Comparison of ENCODE assay signal across 30 cellular contexts in genomic region chr16:30720086-30720485, GRCh38. TPM values are rescaled to one million over a fixed set of nuclear protein-coding genes. Genes with fewer than 3 reads are reported as not detected.
A peak's percentile ranks its signal among the peaks of the same experiment; 100 is the strongest.
DNase-seq lines count a peak whose midpoint lies in the region; ATAC-seq, FAIRE-seq and TF ChIP-seq lines count a peak whose summit lies in the region.
"Had no signal": no experiment of that assay in that cellular context is flagged by ENCODE, and none has a peak within 500 bp of the region (broad histone marks: within the 10 kb centered on the region; RNA-seq: fewer than 3 reads in every experiment).

No MANE protein-coding gene starts in this region.

- no peak overlapping the region for H3K4me3 Mint-ChIP-seq in activated T-helper 17 cell treated with anti-CD3 and anti-CD28 coated beads, Interleukin-2, amount 50 U/mL, for 72 hours
- H3K4me3 Mint-ChIP-seq: CD4-positive, alpha-beta memory T cell; IgD-negative memory B cell had no signal

- no peak for FAIRE-seq in kidney (lab: Jason Lieb, UNC)
- FAIRE-seq: A549, GM12878, H1 had no signal

- H3K9ac ChIP-seq in kidney (ENCODE audit: low read length in 2 of 2), result no peak overlapping the region
- H3K9ac ChIP-seq: KMS-11 had no signal

- H3K4me1 ChIP-seq in left ventricle myocardium inferior (peaks cover 5% of the 10 kb centered on the region), heart right ventricle (peaks cover 0 to 26% (median 0%) of the 10 kb centered on the region in 9 donors), kidney (ENCODE audit: control insufficient read depth in 1 of 2, insufficient read depth in 1 of 2, low read depth in 1 of 2, low read length in 2 of 2) (no peaks in the 10 kb centered on the region), mucosa of descending colon (ENCODE audit: low read depth) (peaks cover 10% of the 10 kb centered on the region)
- H3K4me1 ChIP-seq: SJSA1 had no signal

- H3K4me1 Mint-ChIP-seq in activated T-helper 17 cell treated with anti-CD3 and anti-CD28 coated beads, Interleukin-2, amount 50 U/mL, for 72 hours, result peaks cover 18% of the 10 kb centered on the region

- WGBS in heart right ventricle, 2 donors, result 79 to 82% methylated on average over 11 of the region's 11 CpGs

- peak overlapping the region; percentile 25 for H3K27ac Mint-ChIP-seq in activated T-helper 17 cell treated with anti-CD3 and anti-CD28 coated beads, Interleukin-2, amount 50 U/mL, for 72 hours
- H3K27ac Mint-ChIP-seq: IgD-negative memory B cell had no signal

- no peak for ATAC-seq in heart right ventricle
- no peak for ATAC-seq in activated T-helper 17 cell treated with anti-CD3 and anti-CD28 coated beads, Interleukin-2, amount 50 U/mL, for 72 hours (replicated peaks)
- ATAC-seq in GM21786 (IDR thresholded peaks at IDR 0.05; ENCODE audit: unreplicated experiment), result no peak
- no peak for ATAC-seq in mucosa of descending colon
- ATAC-seq: A549, GM12878, HCT116 had no signal

- H3K9me3 Mint-ChIP-seq in activated T-helper 17 cell treated with anti-CD3 and anti-CD28 coated beads, Interleukin-2, amount 50 U/mL, for 72 hours, result no peaks in the 10 kb centered on the region
- H3K9me3 Mint-ChIP-seq: CD4-positive, alpha-beta memory T cell had no signal

- H3K9me3 ChIP-seq in left ventricle myocardium inferior (replicated peaks), result no peaks in the 10 kb centered on the region
- no peaks in the 10 kb centered on the region for H3K9me3 ChIP-seq in heart right ventricle
- H3K9me3 ChIP-seq in kidney (ENCODE audit: control insufficient read depth in 1 of 2, low read length in 2 of 2), result no peaks in the 10 kb centered on the region
- H3K9me3 ChIP-seq in WERI-Rb-1 (ENCODE audit: severe bottlenecking), result no peaks in the 10 kb centered on the region
- H3K9me3 ChIP-seq in mucosa of descending colon, result no peaks in the 10 kb centered on the region
- H3K9me3 ChIP-seq: A549, SJSA1 had no signal

- H3K27ac ChIP-seq in left ventricle myocardium inferior (replicated peaks) (peak overlapping the region; percentile 6), heart right ventricle (no peak overlapping the region), kidney (ENCODE audit: low read depth in 2 of 2, low read length in 2 of 2) (no peak overlapping the region), WERI-Rb-1 (no peak overlapping the region)
- H3K27ac ChIP-seq: A549, HL-60, KMS-11, SJSA1 had no signal

- H3K27me3 Mint-ChIP-seq in activated T-helper 17 cell treated with anti-CD3 and anti-CD28 coated beads, Interleukin-2, amount 50 U/mL, for 72 hours, result no peaks in the 10 kb centered on the region
- H3K27me3 Mint-ChIP-seq: CD4-positive, alpha-beta memory T cell; IgD-negative memory B cell had no signal

- peaks cover 100% of the 10 kb centered on the region for H3K36me3 ChIP-seq in left ventricle myocardium inferior
- H3K36me3 ChIP-seq in heart right ventricle, result peaks cover 12 to 100% (median 77%) of the 10 kb centered on the region in 9 donors
- peaks cover 59 to 79% of the 10 kb centered on the region in 2 donors for H3K36me3 ChIP-seq in kidney (ENCODE audit: control insufficient read depth in 1 of 2, insufficient read depth in 2 of 2, low read length in 2 of 2)
- H3K36me3 ChIP-seq in WERI-Rb-1, result peaks cover 94% of the 10 kb centered on the region
- peaks cover 41% of the 10 kb centered on the region for H3K36me3 ChIP-seq in mucosa of descending colon (ENCODE audit: low read depth)

- TF ChIP-seq CTCF in left ventricle myocardium inferior (IDR thresholded peaks at IDR 0.05; ENCODE audit: borderline replicate concordance) (no peak), heart right ventricle (IDR thresholded peaks at IDR 0.05) (no peak), kidney (IDR thresholded peaks at IDR 0.05; ENCODE audit: borderline replicate concordance, extremely low read depth, insufficient read depth) (no peak), WERI-Rb-1 (IDR thresholded peaks at IDR 0.05; ENCODE audit: low read depth, low read length) (no peak), mucosa of descending colon (IDR thresholded peaks at IDR 0.05) (no peak)

- DNase-seq in left ventricle myocardium inferior (no peak), heart right ventricle (no peak), kidney (peak; percentile 48), WERI-Rb-1 (no peak), mucosa of descending colon (no peak)
- DNase-seq: C1 segment of cervical spinal cord; CD4-positive, alpha-beta memory T cell; DMS 273 treated with DMSO at 0.1 percent for 48 hours; DMS79; EL; GDM1; MM.1S; NCI-H1048; NCI-H1417; NCI-H1694 treated with DMSO at 0.1 percent for 48 hours; NCI-H2081; NCI-H2227 treated with DMSO at 0.1 percent for 48 hours; NCI-H526 treated with DMSO at 0.1 percent for 48 hours; Right ventricle myocardium superior; RPMI8226 had no signal

- H3K36me3 Mint-ChIP-seq in activated T-helper 17 cell treated with anti-CD3 and anti-CD28 coated beads, Interleukin-2, amount 50 U/mL, for 72 hours (ENCODE audit: low read depth), result peaks cover 97% of the 10 kb centered on the region

- no peaks in the 10 kb centered on the region for H3K27me3 ChIP-seq in left ventricle myocardium inferior (ENCODE audit: low read depth)
- H3K27me3 ChIP-seq in heart right ventricle, result no peaks in the 10 kb centered on the region
- H3K27me3 ChIP-seq in WERI-Rb-1 (ENCODE audit: insufficient read depth, low read depth, severe bottlenecking), result no peaks in the 10 kb centered on the region
- H3K27me3 ChIP-seq: SJSA1 had no signal

- H3K4me3 ChIP-seq in left ventricle myocardium inferior (no peak overlapping the region), heart right ventricle (no peak overlapping the region), kidney (ENCODE audit: low read length in 2 of 2) (no peak overlapping the region), WERI-Rb-1 (ENCODE audit: low read depth, low read length) (no peak overlapping the region), mucosa of descending colon (no peak overlapping the region)
- H3K4me3 ChIP-seq: A549, GM12878, SJSA1 had no signal

- intact Hi-C loops in left ventricle myocardium inferior (cut with micrococcal nuclease), result no loop called here
- intact Hi-C loops in heart right ventricle (cut with DNase I), result no loop called here
- intact Hi-C loops in kidney (cut with DNase I), result no loop called here
- intact Hi-C loops in mucosa of descending colon (cut with DNase I, micrococcal nuclease), result no loop called here

RNA-seq across cellular contexts. Expression of gene SRCAP, which starts 21.1 kb away (rescaled TPM):
- 42.5 TPM for total RNA-seq in left ventricle myocardium inferior
- total RNA-seq in heart right ventricle, result 10 to 100 TPM; 40.1 to 60.6 (median 46.7) TPM
- polyA plus RNA-seq in heart right ventricle, result 10 to 100 TPM in 1 of 2 donors, 1 to 10 TPM in 1; 2.6 to 26.3 TPM
- total RNA-seq in activated T-helper 17 cell treated with anti-CD3 and anti-CD28 coated beads, Interleukin-2, amount 50 U/mL, for 72 hours, result 10 to 100 TPM; 63.6 to 86.7 TPM
- total RNA-seq in kidney, result 71.9 TPM
- polyA plus RNA-seq in kidney (ENCODE audit: insufficient read depth, low read depth, low replicate concordance), result 1.6 TPM
- 10 to 100 TPM; 64.8 to 88.9 (median 65.4) TPM for total RNA-seq in mucosa of descending colon

RNA-seq across cellular contexts. Expression of gene PHKG2, which starts 28.1 kb away (rescaled TPM):
- total RNA-seq in left ventricle myocardium inferior, result 15.6 TPM
- 10 to 100 TPM; 12.1 to 21.3 (median 15.0) TPM for total RNA-seq in heart right ventricle
- polyA plus RNA-seq in heart right ventricle, result 10 to 100 TPM; 29.1 to 40.7 TPM
- 10 to 100 TPM; 30.0 to 43.3 TPM for total RNA-seq in activated T-helper 17 cell treated with anti-CD3 and anti-CD28 coated beads, Interleukin-2, amount 50 U/mL, for 72 hours
- total RNA-seq in kidney, result 27.8 TPM
- 34.9 TPM for polyA plus RNA-seq in kidney (ENCODE audit: insufficient read depth, low read depth, low replicate concordance)
- 10 to 100 TPM; 32.1 to 37.6 (median 33.0) TPM for total RNA-seq in mucosa of descending colon

RNA-seq across cellular contexts. Expression of gene CFAP119, which starts 41.8 kb away (rescaled TPM):
- 0.69 TPM for total RNA-seq in left ventricle myocardium inferior
- 1 to 10 TPM in 5 of 10 donors, under 1 TPM in 5; 0.44 to 2.2 (median 0.90) TPM for total RNA-seq in heart right ventricle
- 1 to 10 TPM; 1.9 to 2.3 TPM for polyA plus RNA-seq in heart right ventricle
- 1 to 10 TPM; 2.9 TPM for total RNA-seq in activated T-helper 17 cell treated with anti-CD3 and anti-CD28 coated beads, Interleukin-2, amount 50 U/mL, for 72 hours
- 12.2 TPM for total RNA-seq in kidney
- polyA plus RNA-seq in kidney (ENCODE audit: insufficient read depth, low read depth, low replicate concordance), result 13.5 TPM
- 1 to 10 TPM; 4.6 to 5.5 (median 5.1) TPM for total RNA-seq in mucosa of descending colon

RNA-seq across cellular contexts. Expression of gene RNF40, which starts 42.0 kb away (rescaled TPM):
- total RNA-seq in left ventricle myocardium inferior (35.6 TPM), heart right ventricle (10 to 100 TPM; 33.0 to 69.9 (median 42.6) TPM), kidney (109 TPM), mucosa of descending colon (100 to 1,000 TPM in 1 of 3 donors, 10 to 100 TPM in 2; 87.6 to 110 (median 96.3) TPM)
- polyA plus RNA-seq in heart right ventricle (10 to 100 TPM; 40.2 to 50.2 TPM), kidney (ENCODE audit: insufficient read depth, low read depth, low replicate concordance) (74.3 TPM)
- 10 to 100 TPM; 90.7 to 95.1 TPM for total RNA-seq in activated T-helper 17 cell treated with anti-CD3 and anti-CD28 coated beads, Interleukin-2, amount 50 U/mL, for 72 hours
